ENCODE assay signal across 8 cellular contexts in the genomic region with DNA sequence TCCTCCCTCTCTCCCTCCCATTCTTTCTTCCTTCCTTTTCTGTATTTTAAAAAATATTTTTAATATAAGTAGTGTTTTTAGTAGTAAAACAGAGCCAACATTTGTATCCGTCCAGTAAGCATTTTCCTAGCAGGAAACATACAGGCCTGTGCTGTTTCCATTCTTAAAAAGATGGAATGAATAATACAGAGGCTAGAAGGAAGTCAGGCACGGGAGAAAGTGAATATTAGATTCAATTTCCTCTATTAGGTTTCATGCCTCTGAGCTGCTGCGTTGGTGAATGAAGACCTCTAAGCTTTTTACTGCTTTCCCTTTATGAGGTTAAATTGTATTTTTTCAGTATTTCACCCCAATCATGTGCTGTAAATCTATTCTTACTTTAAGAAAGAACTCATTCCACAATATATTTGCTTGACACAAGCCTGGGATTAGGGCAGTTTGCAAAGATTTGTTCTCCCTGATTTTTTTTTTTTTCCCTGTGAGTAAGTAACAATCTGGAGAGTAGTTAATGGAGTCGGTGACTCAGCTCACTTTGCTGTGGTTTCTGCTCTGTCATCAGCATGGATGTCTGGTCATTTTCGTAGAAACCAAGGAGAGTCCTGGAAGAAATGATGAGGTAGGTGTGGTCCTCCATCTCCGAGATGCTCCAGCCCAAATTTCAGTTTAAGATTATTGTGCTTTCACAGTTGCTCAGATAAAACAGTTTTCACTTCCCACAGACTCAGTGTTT.
A peak's percentile ranks its signal among the peaks of the same experiment; 100 is the strongest.
DNase-seq lines count a peak whose midpoint lies in the region; ATAC-seq, FAIRE-seq and TF ChIP-seq lines count a peak whose summit lies in the region.

No MANE protein-coding gene starts in this region.

- H3K4ac ChIP-seq in H1 (replicated peaks; ENCODE audit: insufficient read length, low read depth, low read length) = no peak overlapping the region

- H2AFZ ChIP-seq in H1 (ENCODE audit: low read length) = peak overlapping the region; percentile 76

- TF ChIP-seq CTCF in AG04450 (IDR thresholded peaks at IDR 0.05; ENCODE audit: low read depth, low read length) = no peak
- no peak for TF ChIP-seq CTCF in H1 (IDR thresholded peaks at IDR 0.05; ENCODE audit: control extremely low read depth in 1 of 3, insufficient read depth in 1 of 3, low read depth in 1 of 3, low read length in 3 of 3)

- no peak overlapping the region for H3K23ac ChIP-seq in H1 (ENCODE audit: insufficient read length)

- DNase-seq in AG04450 (ENCODE audit: low read depth, low spot score) (peak; percentile 79), NCI-H2227 (lab: John Stamatoyannopoulos, UW; ENCODE audit: unreplicated experiment) (peak; percentile 29), H1 (ENCODE audit: low read depth in 1 of 2, low spot score in 2 of 2) (no peak), myocyte (ENCODE audit: low read depth) (peak; percentile 83)
- no peak for DNase-seq in stimulated activated CD4-positive, alpha-beta T cell treated with anti-CD3 and anti-CD28 coated beads, Interleukin-12 subunit alpha, Interleukin-12 subunit beta, amount 100 ng/mL, for 4 hours

- no peak overlapping the region for H3K56ac ChIP-seq in H1 (replicated peaks; ENCODE audit: insufficient read length, low read depth, low read length)

- H2BK12ac ChIP-seq in H1 (ENCODE audit: low read depth, low read length) = no peak overlapping the region

- FAIRE-seq in H1 (lab: Jason Lieb, UNC) = no peak

- TF ChIP-seq RAD21 in H1 (IDR thresholded peaks at IDR 0.05 in 1 of 2, conservative IDR thresholded peaks at IDR 0.05 in 1 of 2; ENCODE audit: low read depth in 2 of 2, low read length in 2 of 2) = no peak

- H3K27ac ChIP-seq in AG04450 (ENCODE audit: low read depth, low read length) (peak overlapping the region; percentile 85), H1 (ENCODE audit: low read depth, low read length) (no peak overlapping the region; the same call in 1 of the 2 replicates)

- POLR2A ChIA-PET in AG04450 (lab: Yijun Ruan, JAX) (interaction anchor here (0.7 to 1.9 kb wide), 6 partner anchors 218 to 891 kb away, joined by 3 to 6 read pairs (median 3); partner anchors contain the start of gene KLF6), H1 (lab: Charles Lee; ENCODE audit: partially characterized antibody) (interaction anchor here (0.8 kb wide), 2 partner anchors 11 to 535 kb away, joined by 3 read pairs; no protein-coding TSS in a partner anchor)

- H2BK20ac ChIP-seq in H1 (ENCODE audit: low read length) = no peak overlapping the region

- H4K5ac ChIP-seq in H1 (ENCODE audit: insufficient read length, low read depth, low read length) = no peak overlapping the region

- H3K9me3 ChIP-seq in AG04450 (ENCODE audit: control insufficient read depth, insufficient read depth, low read length) (peaks cover 5% of the 10 kb centered on the region), H1 (ENCODE audit: insufficient read depth in 2 of 2, low read depth in 1 of 2, low read length in 1 of 2) (no peaks in the 10 kb centered on the region)

- H2AK5ac ChIP-seq in H1 (ENCODE audit: low read depth, low read length) = no peak overlapping the region

- WGBS in H1 (ENCODE audit: extremely low coverage in 1 of 2, insufficient coverage in 1 of 2, insufficient read length in 1 of 2, insufficient replicate concordance in 2 of 2, low coverage in 1 of 2, low lambda C conversion rate in 2 of 2, missing lambda C conversion rate in 1 of 2), 2 experiments = 80% methylated on average over 6 of the region's 6 CpGs; no CpG with 5 or more reads in 1 of the 2 experiments

- H3K18ac ChIP-seq in H1 (ENCODE audit: extremely low read depth, low read length) = peak overlapping the region; percentile 38; the same call in 1 of the 2 replicates

- peaks cover under 1% of the 10 kb centered on the region; the same call in 1 of the 2 replicates for H3K23me2 ChIP-seq in H1 (ENCODE audit: low read depth, low read length)

- ATAC-seq in GM18870 (IDR thresholded peaks at IDR 0.05; ENCODE audit: unreplicated experiment) (no peak), GM18505 (IDR thresholded peaks at IDR 0.05; ENCODE audit: unreplicated experiment) (no peak)
- no peak for ATAC-seq in activated CD4-positive, CD25-positive, alpha-beta regulatory T cell treated with anti-CD3 and anti-CD28 coated beads, Interleukin-2, amount 50 U/mL, for 24 hours

- no peak overlapping the region; the same call in 1 of the 2 replicates for H3K4me3 ChIP-seq in AG04450 (ENCODE audit: low read depth, low read length)
- no peak overlapping the region for H3K4me3 ChIP-seq in H1 (ENCODE audit: extremely low read depth in 1 of 4, insufficient read depth in 2 of 4, low read depth in 3 of 4, low read length in 4 of 4)

- no peaks in the 10 kb centered on the region for H3K79me2 ChIP-seq in H1 (ENCODE audit: control insufficient read depth in 1 of 2, insufficient read depth in 2 of 2, low read length in 2 of 2)

- no peaks in the 10 kb centered on the region for H4K20me1 ChIP-seq in H1 (replicated peaks in 1 of 2; ENCODE audit: control insufficient read depth in 1 of 2, insufficient read depth in 2 of 2, low read length in 2 of 2)

- CTCF ChIA-PET in AG04450 (lab: Charles Lee) (interaction anchor here (0.6 to 1.3 kb wide), 4 partner anchors 10 to 466 kb away, joined by 3 read pairs; no protein-coding TSS in a partner anchor), H1 (lab: Charles Lee; ENCODE audit: partially characterized antibody) (interaction anchor here (0.6 to 3.2 kb wide), 4 partner anchors 8 to 87 kb away, joined by 3 to 14 read pairs (median 3); no protein-coding TSS in a partner anchor)

- no peak for TF ChIP-seq EP300 in H1 (IDR thresholded peaks at IDR 0.05; ENCODE audit: borderline replicate concordance in 1 of 2, low read depth in 2 of 2, low read length in 2 of 2)

- no peak overlapping the region for H4K8ac ChIP-seq in H1 (ENCODE audit: extremely low read depth, insufficient read depth, low read length)

- no peak overlapping the region for H2BK120ac ChIP-seq in H1 (replicated peaks; ENCODE audit: low read depth, low read length)

- no peak overlapping the region for H3K14ac ChIP-seq in H1 (ENCODE audit: insufficient read length)

- H3K4me2 ChIP-seq in H1 (ENCODE audit: insufficient read depth in 1 of 2, low read depth in 2 of 2, low read length in 2 of 2) = no peak overlapping the region

- H3K36me3 ChIP-seq in H1 (ENCODE audit: control insufficient read depth in 2 of 4, insufficient read depth in 4 of 4, low read length in 3 of 4) = no peaks in the 10 kb centered on the region

- H2BK5ac ChIP-seq in H1 (ENCODE audit: low read depth, low read length) = no peak overlapping the region

- H2BK15ac ChIP-seq in H1 (ENCODE audit: low read length) = no peak overlapping the region

- no peak overlapping the region for H4K91ac ChIP-seq in H1 (replicated peaks; ENCODE audit: insufficient read length, low read length)

- no peak for TF ChIP-seq POLR2A in H1 (IDR thresholded peaks at IDR 0.05; ENCODE audit: control extremely low read depth in 1 of 2, low read depth in 2 of 2, low read length in 2 of 2)
- TF ChIP-seq POLR2A in GM18505 (IDR thresholded peaks at IDR 0.05; ENCODE audit: borderline replicate concordance, extremely low read depth, insufficient read depth, insufficient read length) = no peak

- H3K9ac ChIP-seq in H1 (replicated peaks in 1 of 4; ENCODE audit: extremely low read depth in 1 of 4, low read depth in 3 of 4, low read length in 3 of 4) = no peak overlapping the region

- no peaks in the 10 kb centered on the region for H3K79me1 ChIP-seq in H1 (ENCODE audit: low read depth, low read length)

- no peaks in the 10 kb centered on the region for H3K4me1 ChIP-seq in H1 (replicated peaks in 1 of 4; ENCODE audit: control insufficient read depth in 3 of 4, insufficient read depth in 4 of 4, low read length in 3 of 4)

- no peaks in the 10 kb centered on the region for H3K27me3 ChIP-seq in AG04450 (ENCODE audit: control insufficient read depth, insufficient read depth, low read length)
- no peaks in the 10 kb centered on the region; a peak in 1 of 7 replicates for H3K27me3 ChIP-seq in H1 (replicated peaks in 1 of 4; ENCODE audit: control insufficient read depth in 3 of 4, extremely low read depth in 1 of 4, insufficient read depth in 3 of 4, low read length in 3 of 4)

TF ChIP-seq in H1, 55 proteins besides CTCF, POLR2A, EP300 and RAD21:
- peak; percentile 73 for TF ChIP-seq MAFK (IDR thresholded peaks at IDR 0.05; ENCODE audit: low read depth, low read length)
- peak; percentile 91 for TF ChIP-seq BACH1 (IDR thresholded peaks at IDR 0.05; ENCODE audit: low read length)
- no peak for TF ChIP-seq JUN (IDR thresholded peaks at IDR 0.05; ENCODE audit: low read depth, low read length)

Comparison
In these comparisons a context has a peak if more than half of its experiments do, and no peak if none do; other contexts are left out.
1. DNase-seq: peak in AG04450 (single experiment), NCI-H2227 (single experiment) and myocyte (single experiment); none in H1 (0 of 2) and stimulated activated CD4-positive, alpha-beta T cell treated with anti-CD3 and anti-CD28 coated beads, Interleukin-12 subunit alpha, Interleukin-12 subunit beta, amount 100 ng/mL, for 4 hours (single experiment).